ENCODE assay signal across 1 cellular context in the genomic region with DNA sequence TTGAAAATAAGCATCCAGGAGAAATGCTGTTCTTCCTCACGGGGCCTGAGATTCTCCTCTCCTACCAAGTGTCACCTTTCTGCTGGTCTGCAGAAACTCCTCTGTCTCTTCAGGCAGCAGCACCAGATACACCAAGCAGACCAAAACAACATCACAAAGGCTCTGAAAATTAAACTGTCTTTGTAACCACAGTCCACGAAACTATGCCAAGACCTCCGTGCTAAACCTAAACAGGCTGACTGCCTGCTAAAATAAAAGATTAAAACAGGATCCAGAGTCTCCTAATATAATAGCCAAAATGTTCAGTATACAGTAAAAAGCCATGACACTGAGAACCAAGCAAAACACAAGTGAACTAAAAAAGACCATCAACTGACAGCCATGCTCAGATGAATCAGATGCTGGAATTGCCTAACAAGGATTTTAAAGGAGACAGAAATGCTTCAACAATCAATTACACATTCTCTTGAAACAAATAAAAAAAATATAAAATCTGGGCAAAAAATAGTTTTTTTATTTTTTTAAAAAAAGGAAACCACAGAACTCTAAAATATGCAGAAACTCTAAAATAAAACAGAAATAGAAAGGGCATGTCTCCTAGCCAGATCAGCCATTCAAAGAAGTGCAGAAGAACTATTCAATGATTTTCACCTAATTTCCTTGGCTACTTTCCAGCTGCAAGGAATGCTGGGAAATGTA.
TF ChIP-seq lines count a peak whose summit lies in the region.

No MANE protein-coding gene starts in this region.

TF ChIP-seq in HepG2, 621 proteins besides CTCF, POLR2A, EP300 and RAD21 (continued from another document):
- no peak for TF ChIP-seq USF2 (IDR thresholded peaks at IDR 0.05; ENCODE audit: low read depth, low read length)
- TF ChIP-seq USF2 (CRISPR knock-in tag; IDR thresholded peaks at IDR 0.05; ENCODE audit: borderline replicate concordance), result no peak
- TF ChIP-seq TRIM24 (CRISPR knock-in tag; IDR thresholded peaks at IDR 0.05), result no peak
- TF ChIP-seq, protein P1, sequence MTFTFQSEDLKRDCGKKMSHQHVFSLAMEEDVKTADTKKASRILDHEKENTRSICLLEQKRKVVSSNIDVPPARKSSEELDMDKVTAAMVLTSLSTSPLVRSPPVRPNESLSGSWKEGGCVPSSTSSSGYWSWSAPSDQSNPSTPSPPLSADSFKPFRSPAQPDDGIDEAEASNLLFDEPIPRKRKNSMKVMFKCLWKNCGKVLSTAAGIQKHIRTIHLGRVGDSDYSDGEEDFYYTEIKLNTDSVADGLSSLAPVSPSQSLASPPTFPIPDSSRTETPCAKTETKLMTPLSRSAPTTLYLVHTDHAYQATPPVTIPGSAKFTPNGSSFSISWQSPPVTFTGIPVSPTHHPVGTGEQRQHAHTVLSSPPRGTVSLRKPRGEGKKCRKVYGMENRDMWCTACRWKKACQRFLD (CRISPR knock-in tag; IDR thresholded peaks at IDR 0.05; ENCODE audit: borderline replicate concordance), result no peak
- TF ChIP-seq ELF3 (CRISPR knock-in tag; IDR thresholded peaks at IDR 0.05), result no peak
- TF ChIP-seq ESRRA (CRISPR knock-in tag; IDR thresholded peaks at IDR 0.05; ENCODE audit: low read depth), result no peak
- TF ChIP-seq PPARG (CRISPR knock-in tag; conservative IDR thresholded peaks at IDR 0.05), result no peak
- TF ChIP-seq, protein P2, sequence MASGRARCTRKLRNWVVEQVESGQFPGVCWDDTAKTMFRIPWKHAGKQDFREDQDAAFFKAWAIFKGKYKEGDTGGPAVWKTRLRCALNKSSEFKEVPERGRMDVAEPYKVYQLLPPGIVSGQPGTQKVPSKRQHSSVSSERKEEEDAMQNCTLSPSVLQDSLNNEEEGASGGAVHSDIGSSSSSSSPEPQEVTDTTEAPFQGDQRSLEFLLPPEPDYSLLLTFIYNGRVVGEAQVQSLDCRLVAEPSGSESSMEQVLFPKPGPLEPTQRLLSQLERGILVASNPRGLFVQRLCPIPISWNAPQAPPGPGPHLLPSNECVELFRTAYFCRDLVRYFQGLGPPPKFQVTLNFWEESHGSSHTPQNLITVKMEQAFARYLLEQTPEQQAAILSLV (CRISPR knock-in tag; IDR thresholded peaks at IDR 0.05; ENCODE audit: borderline replicate concordance), result no peak
- peak; percentile 82 for TF ChIP-seq HCFC1 (IDR thresholded peaks at IDR 0.05; ENCODE audit: low read depth, low read length)
- TF ChIP-seq ZSCAN20 (CRISPR knock-in tag; IDR thresholded peaks at IDR 0.05; ENCODE audit: borderline replicate concordance), result no peak
- no peak for TF ChIP-seq FOSL2 (CRISPR knock-in tag; IDR thresholded peaks at IDR 0.05)
- no peak for TF ChIP-seq ZBTB33 (CRISPR knock-in tag; IDR thresholded peaks at IDR 0.05)
- TF ChIP-seq SP1 (IDR thresholded peaks at IDR 0.05), result no peak
- TF ChIP-seq SP1 (CRISPR knock-in tag; IDR thresholded peaks at IDR 0.05), result no peak
- no peak for TF ChIP-seq AGO2 (optimal IDR thresholded peaks at IDR 0.05; ENCODE audit: low read depth, low read length)
- TF ChIP-seq NCOA2 (CRISPR knock-in tag; IDR thresholded peaks at IDR 0.05), result no peak
- TF ChIP-seq NFIC (IDR thresholded peaks at IDR 0.05; ENCODE audit: low read length), result 0 out of 2 replicates have a peak, but pooled peaks have one; percentile 91
- TF ChIP-seq SETDB1 (CRISPR knock-in tag; IDR thresholded peaks at IDR 0.05; ENCODE audit: borderline replicate concordance), result no peak
- no peak for TF ChIP-seq THAP11 (CRISPR knock-in tag; IDR thresholded peaks at IDR 0.05)
- no peak for TF ChIP-seq SIN3A (IDR thresholded peaks at IDR 0.05; ENCODE audit: borderline replicate concordance, low read depth, low read length)
- no peak for TF ChIP-seq ATF5 (CRISPR knock-in tag; IDR thresholded peaks at IDR 0.05; ENCODE audit: low read depth)
- TF ChIP-seq LCORL (IDR thresholded peaks at IDR 0.05), result 0 out of 2 replicates have a peak, but pooled peaks have one; percentile 20
- TF ChIP-seq LCORL (CRISPR knock-in tag; IDR thresholded peaks at IDR 0.05), result no peak
- TF ChIP-seq MAZ (IDR thresholded peaks at IDR 0.05; ENCODE audit: borderline replicate concordance, low read depth, low read length), result no peak
- no peak for TF ChIP-seq MAZ (CRISPR knock-in tag; IDR thresholded peaks at IDR 0.05; ENCODE audit: low read depth)
- no peak; the same call in 1 of the 2 replicates for TF ChIP-seq MEF2D (CRISPR knock-in tag; IDR thresholded peaks at IDR 0.05)
- TF ChIP-seq ZNF331 (CRISPR knock-in tag; IDR thresholded peaks at IDR 0.05), result no peak
